ENCODE assay signal across 15 cellular contexts in the genomic region with DNA sequence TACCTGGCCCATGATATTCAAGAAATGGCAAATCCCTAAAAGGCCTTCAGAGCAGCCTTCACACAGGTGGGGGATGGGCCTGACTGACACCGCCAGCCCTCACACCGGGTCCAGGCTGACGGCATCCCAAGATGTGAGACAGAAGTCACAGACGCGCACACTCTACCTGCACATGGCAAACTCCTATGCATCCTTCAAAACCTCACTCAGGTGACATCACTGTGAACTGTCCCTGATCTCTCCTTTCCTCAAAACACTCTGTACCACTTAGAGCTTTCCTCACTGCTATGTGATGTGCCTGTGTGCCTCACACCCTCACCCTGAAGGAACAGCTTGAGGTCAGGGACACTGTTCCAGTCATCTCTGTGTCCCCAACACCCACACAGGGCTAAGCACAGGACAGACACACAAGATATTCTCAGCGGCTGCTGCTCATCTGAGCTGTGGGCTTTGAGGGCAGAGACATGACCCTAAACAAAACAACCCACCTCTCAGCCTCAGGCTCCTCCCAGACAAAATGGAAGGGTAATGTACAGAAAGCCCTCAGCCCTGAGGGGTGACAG. TPM values are rescaled to one million over a fixed set of nuclear protein-coding genes. Genes with fewer than 3 reads are reported as not detected.
DNase-seq lines count a peak whose midpoint lies in the region; ATAC-seq and TF ChIP-seq lines count a peak whose summit lies in the region.
"Had no signal": no experiment of that assay in that cellular context is flagged by ENCODE, and none has a peak within 500 bp of the region (broad histone marks: within the 10 kb centered on the region; RNA-seq: fewer than 3 reads in every experiment).

No MANE protein-coding gene starts in this region.

- peak overlapping the region; percentile 84 for H3K4me3 Mint-ChIP-seq in activated T-cell treated with anti-CD3 and anti-CD28 coated beads, Interleukin-2, amount 50 U/mL, for 4 hours
- peak overlapping the region; percentile 86 for H3K4me3 Mint-ChIP-seq in activated naive CD4-positive, alpha-beta T cell treated with anti-CD3 and anti-CD28 coated beads, Interleukin-2, amount 50 U/mL, for 24 hours
- peak overlapping the region; percentile 41 for H3K4me3 Mint-ChIP-seq in type B pancreatic cell

- no peak for ATAC-seq in activated T-cell treated with anti-CD3 and anti-CD28 coated beads, Interleukin-2, amount 50 U/mL, for 4 hours
- ATAC-seq in GM19463 (IDR thresholded peaks at IDR 0.05; ENCODE audit: unreplicated experiment): no peak
- ATAC-seq: body of pancreas had no signal

- peaks cover 77% of the 10 kb centered on the region for H3K4me1 Mint-ChIP-seq in activated T-cell treated with anti-CD3 and anti-CD28 coated beads, Interleukin-2, amount 50 U/mL, for 4 hours (ENCODE audit: low read depth)
- peaks cover 76% of the 10 kb centered on the region for H3K4me1 Mint-ChIP-seq in activated naive CD4-positive, alpha-beta T cell treated with anti-CD3 and anti-CD28 coated beads, Interleukin-2, amount 50 U/mL, for 24 hours
- H3K4me1 Mint-ChIP-seq in type B pancreatic cell (ENCODE audit: unreplicated experiment): peaks cover 33% of the 10 kb centered on the region

- no peaks in the 10 kb centered on the region for H3K27me3 Mint-ChIP-seq in activated T-cell treated with anti-CD3 and anti-CD28 coated beads, Interleukin-2, amount 50 U/mL, for 4 hours (ENCODE audit: low read depth)
- H3K27me3 Mint-ChIP-seq in activated naive CD4-positive, alpha-beta T cell treated with anti-CD3 and anti-CD28 coated beads, Interleukin-2, amount 50 U/mL, for 24 hours: no peaks in the 10 kb centered on the region
- H3K27me3 Mint-ChIP-seq in type B pancreatic cell: no peaks in the 10 kb centered on the region

- no peaks in the 10 kb centered on the region for H3K9me3 Mint-ChIP-seq in activated T-cell treated with anti-CD3 and anti-CD28 coated beads, Interleukin-2, amount 50 U/mL, for 4 hours
- H3K9me3 Mint-ChIP-seq in activated naive CD4-positive, alpha-beta T cell treated with anti-CD3 and anti-CD28 coated beads, Interleukin-2, amount 50 U/mL, for 24 hours: no peaks in the 10 kb centered on the region
- no peaks in the 10 kb centered on the region for H3K9me3 Mint-ChIP-seq in type B pancreatic cell

- TF ChIP-seq CTCF in type B pancreatic cell (conservative IDR thresholded peaks at IDR 0.05): no peak

- no peak for DNase-seq in activated T-cell treated with anti-CD3 and anti-CD28 coated beads, Interleukin-2, amount 50 U/mL, for 4 hours
- DNase-seq in activated T-cell treated with anti-CD3 and anti-CD28 coated beads for 4 hours: no peak
- peak; percentile 56 for DNase-seq in myocyte (ENCODE audit: low read depth)
- DNase-seq in type B pancreatic cell (ENCODE audit: extremely low spot score, unreplicated experiment): no peak
- DNase-seq in NCI-H2081 (lab: John Stamatoyannopoulos, UW): no peak
- no peak for DNase-seq in DMS53 (lab: John Stamatoyannopoulos, UW)
- DNase-seq: activated CD8-positive, alpha-beta memory T cell treated with anti-CD3 and anti-CD28 coated beads for 24 hours; body of pancreas; erythroblast; NCI-H1105 treated with DMSO at 0.1 percent for 48 hours; NCI-H69; SHP77 treated with DMSO at 0.1 percent for 48 hours; stimulated activated naive CD4-positive, alpha-beta T cell treated with Interleukin-2 at 50 U/mL for 16 hours had no signal

- H3K36me3 Mint-ChIP-seq in activated T-cell treated with anti-CD3 and anti-CD28 coated beads, Interleukin-2, amount 50 U/mL, for 4 hours (ENCODE audit: insufficient read depth): peaks cover 2% of the 10 kb centered on the region
- no peaks in the 10 kb centered on the region for H3K36me3 Mint-ChIP-seq in activated naive CD4-positive, alpha-beta T cell treated with anti-CD3 and anti-CD28 coated beads, Interleukin-2, amount 50 U/mL, for 24 hours
- H3K36me3 Mint-ChIP-seq in type B pancreatic cell: peaks cover 4% of the 10 kb centered on the region

- peak overlapping the region; percentile 94 for H3K27ac Mint-ChIP-seq in activated naive CD4-positive, alpha-beta T cell treated with anti-CD3 and anti-CD28 coated beads, Interleukin-2, amount 50 U/mL, for 24 hours
- H3K27ac Mint-ChIP-seq in type B pancreatic cell: no peak overlapping the region

RNA-seq across cellular contexts. Expression of gene BIN1, which starts 27.5 kb away (rescaled TPM):
- total RNA-seq in activated T-cell treated with anti-CD3 and anti-CD28 coated beads, Interleukin-2, amount 50 U/mL, for 4 hours: 10 to 100 TPM; 30.3 to 34.6 (median 32.7) TPM
- total RNA-seq in myocyte (3,190 and 3,208 TPM in 2 replicates), type B pancreatic cell (ENCODE audit: low replicate concordance) (26.3 and 63.4 TPM in 2 replicates)
- 771 TPM for polyA plus RNA-seq in myocyte (2012)

Comparison
In these comparisons a context has a peak if more than half of its experiments do, and no peak if none do; other contexts are left out.
1. RNA of gene BIN1, which starts 27.5 kb away (total RNA-seq): 3,190 to 3,208 TPM in myocyte; 26.3 to 63.4 TPM in type B pancreatic cell and 30.3 to 34.6 TPM in activated T-cell treated with anti-CD3 and anti-CD28 coated beads, Interleukin-2, amount 50 U/mL, for 4 hours; every median in the first group is over 10 times any median in the second.
2. Peak in every context shown above with its lines, with median percentiles within 50 percentile points of each other: H3K4me3 Mint-ChIP-seq.